Comparison of ENCODE assay signal across 9 cellular contexts in genomic region chr6:139133733-139134360, GRCh38. TPM values are rescaled to one million over a fixed set of nuclear protein-coding genes. Genes with fewer than 3 reads are reported as not detected.
DNase-seq lines count a peak whose midpoint lies in the region; ATAC-seq and TF ChIP-seq lines count a peak whose summit lies in the region.
"Had no signal": no experiment of that assay in that cellular context is flagged by ENCODE, and none has a peak within 500 bp of the region (broad histone marks: within the 10 kb centered on the region; RNA-seq: fewer than 3 reads in every experiment).

No MANE protein-coding gene starts in this region.

- H3K4me3 ChIP-seq in breast epithelium = peak overlapping the region in 1 of 3 donors; percentile 24
- H3K4me3 ChIP-seq in muscle layer of duodenum (ENCODE audit: low read depth in 1 of 2, low read length in 2 of 2) = no peak overlapping the region

- H3K27ac ChIP-seq in breast epithelium (peak overlapping the region; percentile 86 to 99), muscle layer of duodenum (ENCODE audit: low read length) (peak overlapping the region; percentile 41)

- H3K27ac Mint-ChIP-seq in MCF 10A (ENCODE audit: low read depth, unreplicated experiment) (no peak overlapping the region), type B pancreatic cell (peak overlapping the region; percentile 79)
- peak overlapping the region; percentile 67 for H3K27ac Mint-ChIP-seq in activated naive CD8-positive, alpha-beta T cell treated with anti-CD3 and anti-CD28 coated beads for 36 hours

- no peaks in the 10 kb centered on the region for H3K9me3 ChIP-seq in breast epithelium
- no peaks in the 10 kb centered on the region for H3K9me3 ChIP-seq in muscle layer of duodenum (ENCODE audit: control insufficient read depth in 1 of 2, low read length in 2 of 2)

- peaks cover 7% of the 10 kb centered on the region for H3K36me3 Mint-ChIP-seq in MCF 10A (ENCODE audit: insufficient read depth, unreplicated experiment)
- peaks cover 25% of the 10 kb centered on the region for H3K36me3 Mint-ChIP-seq in activated naive CD8-positive, alpha-beta T cell treated with anti-CD3 and anti-CD28 coated beads for 36 hours
- H3K36me3 Mint-ChIP-seq in type B pancreatic cell = peaks cover 7% of the 10 kb centered on the region

- POLR2A ChIA-PET in MCF 10A (lab: Yijun Ruan, JAX) = interaction anchor here (0.6 to 1.4 kb wide), 3 partner anchors 14 to 441 kb away, joined by 3 to 5 read pairs (median 4); no protein-coding TSS in a partner anchor

- no TSS peak for BruUV-seq in MCF 10A (replicated peaks; lab: Mats Ljungman, UMichigan)

- TF ChIP-seq CTCF in breast epithelium (IDR thresholded peaks at IDR 0.05) (no peak), MCF 10A (IDR thresholded peaks at IDR 0.05; ENCODE audit: unreplicated experiment) (no peak), type B pancreatic cell (conservative IDR thresholded peaks at IDR 0.05) (no peak)

- CTCF ChIA-PET in MCF 10A (lab: Yijun Ruan, JAX) = no interaction called here

- H3K4me3 Mint-ChIP-seq in MCF 10A (ENCODE audit: unreplicated experiment) (no peak overlapping the region), type B pancreatic cell (peak overlapping the region; percentile 80)
- H3K4me3 Mint-ChIP-seq in activated naive CD8-positive, alpha-beta T cell treated with anti-CD3 and anti-CD28 coated beads for 36 hours = peak overlapping the region; percentile 38

- H3K27me3 Mint-ChIP-seq in MCF 10A (ENCODE audit: insufficient read depth, unreplicated experiment) (no peaks in the 10 kb centered on the region), type B pancreatic cell (peaks cover 3% of the 10 kb centered on the region)
- H3K27me3 Mint-ChIP-seq in activated naive CD8-positive, alpha-beta T cell treated with anti-CD3 and anti-CD28 coated beads for 36 hours = no peaks in the 10 kb centered on the region

- H3K4me1 Mint-ChIP-seq in MCF 10A (ENCODE audit: insufficient read depth, unreplicated experiment) (peaks cover 15% of the 10 kb centered on the region), type B pancreatic cell (ENCODE audit: unreplicated experiment) (peaks cover 32% of the 10 kb centered on the region)
- peaks cover 50% of the 10 kb centered on the region for H3K4me1 Mint-ChIP-seq in activated naive CD8-positive, alpha-beta T cell treated with anti-CD3 and anti-CD28 coated beads for 36 hours

- no peaks in the 10 kb centered on the region for H3K36me3 ChIP-seq in breast epithelium
- no peaks in the 10 kb centered on the region for H3K36me3 ChIP-seq in muscle layer of duodenum (ENCODE audit: control insufficient read depth in 1 of 2, insufficient read depth in 2 of 2, low read length in 2 of 2)

- H3K4me1 ChIP-seq in breast epithelium = no peaks in the 10 kb centered on the region
- peaks cover 10 to 22% of the 10 kb centered on the region in 2 donors for H3K4me1 ChIP-seq in muscle layer of duodenum (ENCODE audit: control insufficient read depth in 1 of 2, insufficient read depth in 2 of 2, low read length in 2 of 2)

- H3K9me3 Mint-ChIP-seq in MCF 10A (ENCODE audit: unreplicated experiment) (no peaks in the 10 kb centered on the region), type B pancreatic cell (no peaks in the 10 kb centered on the region)
- peaks cover 11% of the 10 kb centered on the region for H3K9me3 Mint-ChIP-seq in activated naive CD8-positive, alpha-beta T cell treated with anti-CD3 and anti-CD28 coated beads for 36 hours

- intact Hi-C loops in breast epithelium (cut with DNase I; ENCODE audit: low total_unique reads) (no loop called here), MCF 10A (cut with micrococcal nuclease) (no loop called here)

- ATAC-seq in GM21367 (IDR thresholded peaks at IDR 0.05; ENCODE audit: unreplicated experiment) = no peak

- no peak for TF ChIP-seq POLR2A in breast epithelium (IDR thresholded peaks at IDR 0.05)

- H3K27me3 ChIP-seq in breast epithelium = no peaks in the 10 kb centered on the region
- no peaks in the 10 kb centered on the region for H3K27me3 ChIP-seq in muscle layer of duodenum (ENCODE audit: low read depth, low read length)

- DNase-seq in breast epithelium (ENCODE audit: low spot score in 2 of 2) (no peak), MCF 10A (ENCODE audit: unreplicated experiment) (no peak), type B pancreatic cell (ENCODE audit: extremely low spot score, unreplicated experiment) (no peak), SHP77 (lab: John Stamatoyannopoulos, UW) (no peak), DMS79 (lab: John Stamatoyannopoulos, UW) (no peak)
- no peak for DNase-seq in activated naive CD8-positive, alpha-beta T cell treated with anti-CD3 and anti-CD28 coated beads for 36 hours
- DNase-seq: activated CD4-positive, alpha-beta T cell treated with anti-CD3 and anti-CD28 coated beads for 4 hours had no signal

RNA-seq across cellular contexts. Expression of gene HECA, which starts 1.0 kb away (rescaled TPM):
- total RNA-seq in breast epithelium (10 to 100 TPM; 35.1 to 54.3 (median 49.3) TPM), MCF 10A (2022) (11.1 and 11.5 TPM in 2 replicates), type B pancreatic cell (ENCODE audit: low replicate concordance) (17.8 and 24.4 TPM in 2 replicates)
- 10 to 100 TPM; 39.2 to 39.9 TPM for total RNA-seq in activated naive CD8-positive, alpha-beta T cell treated with anti-CD3 and anti-CD28 coated beads for 36 hours
